Comparison of ENCODE assay signal across 8 cellular contexts in genomic region chr15:66252411-66253295, GRCh38. TPM values are rescaled to one million over a fixed set of nuclear protein-coding genes. Genes with fewer than 3 reads are reported as not detected.
DNase-seq lines count a peak whose midpoint lies in the region; ATAC-seq and TF ChIP-seq lines count a peak whose summit lies in the region.

No MANE protein-coding gene starts in this region.

- no peak overlapping the region for H3K27ac Mint-ChIP-seq in immature natural killer cell

- no peaks in the 10 kb centered on the region for H3K79me2 ChIP-seq in mammary epithelial cell (ENCODE audit: insufficient read depth, low read length)

- peak overlapping the region; percentile 83 for H2AFZ ChIP-seq in mammary epithelial cell (ENCODE audit: low read depth, low read length)

- peaks cover 18% of the 10 kb centered on the region for H3K27me3 ChIP-seq in mammary epithelial cell (ENCODE audit: insufficient read depth, low read length)

- no TSS peak for BruUV-seq in mammary epithelial cell (replicated peaks; lab: Mats Ljungman, UMichigan)

- H3K4me2 ChIP-seq in mammary epithelial cell (ENCODE audit: insufficient read depth, low read depth, low read length): peak overlapping the region; percentile 100

- H3K4me1 Mint-ChIP-seq in immature natural killer cell: peaks cover 20 to 22% of the 10 kb centered on the region in 2 donors

- ATAC-seq in GM19463 (IDR thresholded peaks at IDR 0.05; ENCODE audit: unreplicated experiment): no peak
- no peak for ATAC-seq in HG03139 (IDR thresholded peaks at IDR 0.05; ENCODE audit: unreplicated experiment)

- no peak overlapping the region for H3K9ac ChIP-seq in mammary epithelial cell (ENCODE audit: insufficient read depth, low read length)

- no peaks in the 10 kb centered on the region for H4K20me1 ChIP-seq in mammary epithelial cell (ENCODE audit: insufficient read depth, low read length)

- peaks cover 12% of the 10 kb centered on the region for H3K4me1 ChIP-seq in mammary epithelial cell (ENCODE audit: insufficient read depth, low read length)

- peak; percentile 35 to 73 for TF ChIP-seq CTCF in mammary epithelial cell (conservative IDR thresholded peaks at IDR 0.05 in 1 of 2, IDR thresholded peaks at IDR 0.05 in 1 of 2; ENCODE audit: extremely low read depth in 1 of 2, insufficient read depth in 1 of 2, low read depth in 1 of 2, low read length in 2 of 2)

- in situ Hi-C loops in mammary epithelial cell (cut with MboI; ENCODE audit: low sequenced_read_pairs in 2 of 2): no loop called here

- H3K4me3 Mint-ChIP-seq in immature natural killer cell: peak overlapping the region; percentile 51 to 79 (median 76)

- peaks cover 0 to 2% (median 0%) of the 10 kb centered on the region in 6 donors for H3K9me3 Mint-ChIP-seq in immature natural killer cell

- CTCF ChIA-PET in mammary epithelial cell (lab: Charles Lee; ENCODE audit: low non-redundant PET): no interaction called here

- H3K36me3 ChIP-seq in mammary epithelial cell (ENCODE audit: insufficient read depth, low read length): no peaks in the 10 kb centered on the region

- WGBS in mammary epithelial cell (ENCODE audit: low coverage, missing lambda C conversion rate): 1% methylated on average over 19 of the region's 79 CpGs

- peaks cover 0 to 5% (median 4%) of the 10 kb centered on the region in 3 donors for H3K36me3 Mint-ChIP-seq in immature natural killer cell

- H3K27me3 Mint-ChIP-seq in immature natural killer cell (ENCODE audit: low read depth in 3 of 3): peaks cover 17 to 37% (median 25%) of the 10 kb centered on the region in 3 donors

- DNase-seq in DMS114 treated with DMSO at 0.1 percent for 48 hours (lab: John Stamatoyannopoulos, UW; ENCODE audit: unreplicated experiment): peak; percentile 53
- no peak for DNase-seq in Jurkat, Clone E6-1 (ENCODE audit: low read depth, low spot score)
- peak in 3 of 5 experiments; percentile 13 to 35 (median 24) for DNase-seq in T-helper 2 cell
- DNase-seq in mammary epithelial cell: peak; percentile 29
- DNase-seq in immature natural killer cell: peak; percentile 3 to 21 (median 15)

- intact Hi-C loops in mammary epithelial cell (cut with micrococcal nuclease): loop anchor here (2.0 kb wide), 1 partner anchor 34 kb away; no protein-coding TSS in a partner anchor

- dilution Hi-C loops in mammary epithelial cell (cut with HindIII; ENCODE audit: low sequenced_read_pairs): no loop called here

- peak overlapping the region; percentile 46 for H3K4me3 ChIP-seq in Jurkat, Clone E6-1 (ENCODE audit: low read length)
- H3K4me3 ChIP-seq in mammary epithelial cell (replicated peaks in 1 of 3; ENCODE audit: insufficient read depth in 1 of 3, low read depth in 2 of 3, low read length in 3 of 3) (peak overlapping the region; percentile 38 to 52 (median 49)), skin epidermis (peak overlapping the region; percentile 17 to 48 (median 24))

- no peaks in the 10 kb centered on the region for H3K9me3 ChIP-seq in mammary epithelial cell (replicated peaks; ENCODE audit: insufficient read depth, low read length)

- H3K27ac ChIP-seq in mammary epithelial cell (ENCODE audit: insufficient read depth, low read depth, low read length) (no peak overlapping the region), skin epidermis (no peak overlapping the region)

RNA-seq across cellular contexts. Expression of gene MEGF11, which starts 0.9 kb away (rescaled TPM):
- polyA plus RNA-seq in Jurkat, Clone E6-1 (2012; ENCODE audit: insufficient read depth, insufficient read length): not detected
- total RNA-seq in mammary epithelial cell: not detected
- 0.15 TPM for polyA plus RNA-seq in mammary epithelial cell
- polyA minus RNA-seq in mammary epithelial cell: not detected
- polyA plus RNA-seq in immature natural killer cell: not detected

RNA-seq across cellular contexts. Expression of gene DIS3L, which starts 40.7 kb away (rescaled TPM):
- polyA plus RNA-seq in Jurkat, Clone E6-1 (2012; ENCODE audit: insufficient read depth, insufficient read length): 25.5 TPM
- total RNA-seq in mammary epithelial cell: 10 to 100 TPM; 17.7 to 22.1 TPM
- polyA plus RNA-seq in mammary epithelial cell: 6.9 TPM
- polyA minus RNA-seq in mammary epithelial cell: 33.5 TPM
- polyA plus RNA-seq in immature natural killer cell: 10 to 100 TPM; 27.6 to 38.2 (median 27.8) TPM
